24 cellular contexts compared by ENCODE assay signal in genomic region chr10:62511238-62511637, GRCh38.
DNase-seq lines count a peak whose midpoint lies in the region; ATAC-seq and TF ChIP-seq lines count a peak whose summit lies in the region.
"Had no signal": no experiment of that assay in that cellular context is flagged by ENCODE, and none has a peak within 500 bp of the region (broad histone marks: within the 10 kb centered on the region; RNA-seq: fewer than 3 reads in every experiment).

No MANE protein-coding gene starts in this region.

- no peaks in the 10 kb centered on the region for H3K9me3 ChIP-seq in vagina
- H3K9me3 ChIP-seq: BLaER1 treated with 17β-estradiol and CSF1 and Interleukin-3, amounts not matched to agents 10 nM and 100 nM; body of pancreas; tibial nerve had no signal

- H3K27me3 ChIP-seq in vagina = no peaks in the 10 kb centered on the region
- H3K27me3 ChIP-seq: BLaER1 treated with 17β-estradiol and CSF1 and Interleukin-3, amounts not matched to agents 10 nM and 100 nM; body of pancreas; foreskin keratinocyte; tibial nerve had no signal

- DNase-seq in activated naive CD4-positive, alpha-beta T cell treated with anti-CD3 and anti-CD28 coated beads, Interleukin-2, amount 50 U/mL, for 16 hours = no peak
- DNase-seq in vagina (ENCODE audit: extremely low spot score in 2 of 2) (no peak), NCI-H69 (lab: John Stamatoyannopoulos, UW) (no peak)
- no peak for DNase-seq in stimulated activated CD4-positive, alpha-beta T cell treated with anti-CD3 and anti-CD28 coated beads, Interleukin-4, amount 100 ng/mL, for 24 hours
- DNase-seq: activated CD4-positive, alpha-beta T cell treated with anti-CD3 and anti-CD28 coated beads, Interleukin-2, amount 10 ng/mL, durations not matched to agents 7 days and 5 days; activated CD8-positive, alpha-beta memory T cell treated with anti-CD3 and anti-CD28 coated beads, Interleukin-2, amount 50 U/mL, for 48 hours; activated naive CD4-positive, alpha-beta T cell treated with anti-CD3 and anti-CD28 coated beads, Interleukin-2, amount 10 ng/mL, durations not matched to agents 7 days and 5 days; body of pancreas; cortex of kidney; DMS 273 treated with DMSO at 0.1 percent for 48 hours; foreskin keratinocyte; HFFc6; left cardiac atrium; NCI-H1436; NCI-H345; NK-92 treated with Interleukin-12 subunit alpha and Interleukin-12 subunit beta, amount 100 ng/mL, for 24 hours; RPMI8226; stimulated activated naive CD4-positive, alpha-beta T cell had no signal

- no peak for TF ChIP-seq POLR2A in vagina (IDR thresholded peaks at IDR 0.05)

- H3K27ac ChIP-seq in vagina = no peak overlapping the region
- H3K27ac ChIP-seq: BLaER1 treated with 17β-estradiol and CSF1 and Interleukin-3, amounts not matched to agents 10 nM and 100 nM; body of pancreas; foreskin keratinocyte; tibial nerve had no signal

- intact Hi-C loops in vagina (cut with DNase I) = no loop called here

- no peaks in the 10 kb centered on the region for H3K4me1 ChIP-seq in vagina
- H3K4me1 ChIP-seq: body of pancreas, foreskin keratinocyte, tibial nerve had no signal

- H3K36me3 ChIP-seq in vagina = no peaks in the 10 kb centered on the region
- H3K36me3 ChIP-seq: BLaER1 treated with 17β-estradiol and CSF1 and Interleukin-3, amounts not matched to agents 10 nM and 100 nM; tibial nerve had no signal

- ATAC-seq in GM18499 (IDR thresholded peaks at IDR 0.05; ENCODE audit: insufficient read depth, unreplicated experiment) (peak; percentile 15), GM19351 (IDR thresholded peaks at IDR 0.05; ENCODE audit: unreplicated experiment) (peak; percentile 22), HG02678 (IDR thresholded peaks at IDR 0.05; ENCODE audit: unreplicated experiment) (peak; percentile 14), HG03378 (IDR thresholded peaks at IDR 0.05; ENCODE audit: unreplicated experiment) (peak; percentile 20)
- ATAC-seq: body of pancreas, foreskin keratinocyte, left cardiac atrium had no signal

- no peak overlapping the region for H3K4me3 ChIP-seq in vagina
- H3K4me3 ChIP-seq: BLaER1 treated with 17β-estradiol and CSF1 and Interleukin-3, amounts not matched to agents 10 nM and 100 nM; body of pancreas; tibial nerve had no signal

- no peak for TF ChIP-seq CTCF in vagina (IDR thresholded peaks at IDR 0.05)
